Comparison of ENCODE assay signal across 8 cellular contexts in the genomic region with DNA sequence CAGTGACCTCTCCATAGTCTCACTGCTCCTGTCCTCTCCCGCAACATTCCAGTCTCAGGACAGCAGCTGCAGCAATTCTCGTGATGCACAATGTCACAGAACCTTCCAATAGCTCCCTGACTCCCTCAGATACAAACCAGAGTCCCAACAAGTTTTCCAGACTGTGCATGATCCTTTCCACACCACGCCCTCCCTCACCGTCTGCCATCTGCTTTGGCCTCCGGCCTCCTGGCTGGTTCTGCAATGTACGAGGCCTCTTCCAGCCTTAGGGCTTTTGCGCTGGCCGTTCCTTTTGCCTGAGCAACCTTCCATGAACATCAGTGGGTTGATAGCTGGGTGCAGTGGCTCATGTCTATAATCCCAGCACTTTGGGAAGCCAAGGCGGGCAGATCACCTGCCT. TPM values are rescaled to one million over a fixed set of nuclear protein-coding genes. Genes with fewer than 3 reads are reported as not detected.
"Had no signal": no experiment of that assay in that cellular context is flagged by ENCODE, and none has a peak within 500 bp of the region (broad histone marks: within the 10 kb centered on the region; RNA-seq: fewer than 3 reads in every experiment).

No MANE protein-coding gene starts in this region.

- H3K4me2 ChIP-seq: GM23338 had no signal

- H3K4me3 ChIP-seq: GM23338 had no signal

- H2AFZ ChIP-seq: GM23338 had no signal

- DNase-seq: H9, HCEC 1CT, KBM-7 had no signal

- H3K27ac ChIP-seq: HL-60 had no signal

RNA-seq across cellular contexts. Expression of gene FNDC1, which starts 9.6 kb away (rescaled TPM):
- total RNA-seq: HepG2, HT1080 had no signal
- polyA plus RNA-seq: HepG2, IgD-negative memory B cell had no signal
